In the genomic region with DNA sequence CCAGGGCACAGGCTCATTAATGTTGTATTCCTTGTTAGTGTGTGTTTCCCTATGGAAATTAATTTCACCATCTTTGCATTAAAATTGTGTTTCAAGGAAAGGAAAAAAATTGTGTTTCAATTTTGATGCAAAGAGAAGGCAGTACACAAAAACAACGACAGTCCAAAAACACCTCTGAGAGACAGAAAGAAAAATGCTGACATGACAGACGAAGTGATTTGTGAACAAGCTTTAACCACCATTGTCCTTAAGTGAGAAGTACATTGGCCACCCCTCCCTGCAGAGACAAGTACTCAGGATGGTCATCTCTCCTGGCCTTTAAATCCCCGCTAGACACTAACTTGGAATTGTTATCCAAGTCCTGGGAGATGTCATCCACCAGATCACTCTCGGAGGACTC, we compare ENCODE assay signal across 9 cellular contexts. TPM values are rescaled to one million over a fixed set of nuclear protein-coding genes. Genes with fewer than 3 reads are reported as not detected.
"Had no signal": no experiment of that assay in that cellular context is flagged by ENCODE, and none has a peak within 500 bp of the region (broad histone marks: within the 10 kb centered on the region; RNA-seq: fewer than 3 reads in every experiment).

No MANE protein-coding gene starts in this region.

- H3K36me3 ChIP-seq: HAP-1 had no signal

- H3K27ac Mint-ChIP-seq: IgD-negative memory B cell had no signal

- H3K4me3 Mint-ChIP-seq: IgD-negative memory B cell had no signal

- H3K9me3 ChIP-seq: HAP-1 had no signal

- H3K4me3 ChIP-seq: HAP-1 had no signal

- H3K4me1 ChIP-seq: HAP-1 had no signal

- H3K9me3 Mint-ChIP-seq: IgD-negative memory B cell had no signal

- H3K27ac ChIP-seq: HL-60 had no signal

- ATAC-seq: HCT116 had no signal

- DNase-seq: GOT3, H7, KG1 had no signal

RNA-seq across cellular contexts. Expression of gene TRPM1, which starts 59.9 kb away (rescaled TPM):
- total RNA-seq: H4, HT1080 had no signal
- polyA plus RNA-seq: IgD-negative memory B cell had no signal
